ENCODE assay signal across 14 cellular contexts in genomic region chr19:48798937-48799336, GRCh38. TPM values are rescaled to one million over a fixed set of nuclear protein-coding genes. Genes with fewer than 3 reads are reported as not detected.
A peak's percentile ranks its signal among the peaks of the same experiment; 100 is the strongest.
DNase-seq lines count a peak whose midpoint lies in the region; ATAC-seq, FAIRE-seq and TF ChIP-seq lines count a peak whose summit lies in the region.
"Had no signal": no experiment of that assay in that cellular context is flagged by ENCODE, and none has a peak within 500 bp of the region (broad histone marks: within the 10 kb centered on the region; RNA-seq: fewer than 3 reads in every experiment).

No MANE protein-coding gene starts in this region.

- no peaks in the 10 kb centered on the region for H3K9me3 Mint-ChIP-seq in activated naive CD4-positive, alpha-beta T cell treated with anti-CD3 and anti-CD28 coated beads, Interleukin-2, amount 50 U/mL, for 72 hours

- H3K79me2 ChIP-seq in GM12878 (ENCODE audit: control insufficient read depth, insufficient read depth, low read length), result no peaks in the 10 kb centered on the region
- no peaks in the 10 kb centered on the region for H3K79me2 ChIP-seq in keratinocyte (ENCODE audit: control insufficient read depth, insufficient read depth, low read length)

- no peaks in the 10 kb centered on the region for H3K36me3 Mint-ChIP-seq in activated naive CD4-positive, alpha-beta T cell treated with anti-CD3 and anti-CD28 coated beads, Interleukin-2, amount 50 U/mL, for 72 hours

- no peak for TF ChIP-seq POLR2A in GM12878 (IDR thresholded peaks at IDR 0.05; ENCODE audit: low read depth, low read length)

- H3K4me3 ChIP-seq in AG10803 (ENCODE audit: low read length) (no peak overlapping the region), HEK293 (ENCODE audit: low read depth, low read length) (no peak overlapping the region), GM12878 (no peak overlapping the region), keratinocyte (ENCODE audit: control insufficient read depth in 2 of 3, extremely low read depth in 1 of 3, insufficient read depth in 2 of 3, low read depth in 1 of 3, low read length in 3 of 3) (no peak overlapping the region)
- H3K4me3 ChIP-seq: PC-9, transverse colon had no signal

- POLR2A ChIA-PET in HEK293 (lab: Yijun Ruan, JAX) (interaction anchor here (0.7 to 1.0 kb wide), 2 partner anchors 10 to 12 kb away, joined by 3 to 5 read pairs; partner anchors contain the start of gene BCAT2), GM12878 (lab: Charles Lee) (interaction anchor here (0.7 to 1.0 kb wide), 2 partner anchors 10 to 40 kb away, joined by 4 read pairs; no protein-coding TSS in a partner anchor)

- no peak overlapping the region for H2AFZ ChIP-seq in GM12878 (ENCODE audit: control insufficient read depth, low read depth, low read length)
- H2AFZ ChIP-seq in keratinocyte (ENCODE audit: control insufficient read depth, low read length), result no peak overlapping the region
- H2AFZ ChIP-seq: PC-9 had no signal

- peak; percentile 23 for DNase-seq in AG10803 (ENCODE audit: low read depth)
- peak; percentile 25 for DNase-seq in GM12878 (ENCODE audit: low read depth, low spot score)
- no peak for DNase-seq in keratinocyte (ENCODE audit: low read depth, low spot score)
- DNase-seq in activated naive CD4-positive, alpha-beta T cell treated with anti-CD3 and anti-CD28 coated beads, Interleukin-2, amount 50 U/mL, for 72 hours (ENCODE audit: low spot score in 2 of 2), result no peak
- no peak for DNase-seq in OCI-M1 (lab: John Stamatoyannopoulos, UW)
- DNase-seq: NCI-H1930, PC-9, transverse colon had no signal

- no peaks in the 10 kb centered on the region for H3K9me1 ChIP-seq in keratinocyte (ENCODE audit: control insufficient read depth, extremely low read depth, insufficient read depth, low read length)

- SMC1A ChIA-PET in GM12878 (lab: Charles Lee; ENCODE audit: uncharacterized antibody, unreplicated experiment), result no interaction called here

- RAD21 ChIA-PET in GM12878 (lab: Charles Lee; ENCODE audit: unreplicated experiment), result no interaction called here

- intact Hi-C loops in GM12878 (cut with micrococcal nuclease; ENCODE audit: unreplicated experiment), result no loop called here

- H4K20me1 ChIP-seq in GM12878 (ENCODE audit: control insufficient read depth, insufficient read depth) (no peaks in the 10 kb centered on the region), keratinocyte (ENCODE audit: control insufficient read depth, extremely low read depth, insufficient read depth, low read length) (no peaks in the 10 kb centered on the region)

- CTCF ChIA-PET in HEK293 (lab: Yijun Ruan, JAX) (interaction anchor here (0.5 to 1.2 kb wide), 5 partner anchors 10 to 1440 kb away, joined by 3 to 4 read pairs (median 3); no protein-coding TSS in a partner anchor), GM12878 (lab: Yijun Ruan, JAX) (interaction anchor here (1.1 to 26.1 kb wide), 2 partner anchors 13 to 44 kb away, joined by 3 to 520 read pairs; partner anchors contain the start of gene HSD17B14)

- H3K9ac ChIP-seq in GM12878 (ENCODE audit: control insufficient read depth, insufficient read depth, low read length) (no peak overlapping the region), keratinocyte (ENCODE audit: control insufficient read depth, extremely low read depth, insufficient read depth, low read length) (no peak overlapping the region)

- WGBS in GM12878 (ENCODE audit: insufficient coverage, insufficient replicate concordance, low lambda C conversion rate, missing lambda C conversion rate), result 17% methylated on average over 6 of the region's 6 CpGs

- TF ChIP-seq RAD21 in GM12878 (IDR thresholded peaks at IDR 0.05; ENCODE audit: insufficient read depth, low read depth, low read length), result no peak

- no peak overlapping the region for H3K4me2 ChIP-seq in GM12878 (ENCODE audit: control insufficient read depth, insufficient read depth)
- H3K4me2 ChIP-seq in keratinocyte (ENCODE audit: control insufficient read depth, extremely low read depth, insufficient read depth, low read depth, low read length), result peak overlapping the region; percentile 35
- H3K4me2 ChIP-seq: PC-9 had no signal

- FAIRE-seq in GM12878 (lab: Jason Lieb, UNC), result no peak
- FAIRE-seq in keratinocyte (lab: Jason Lieb, UNC), result no peak

- H3K9me3 ChIP-seq in HEK293 (ENCODE audit: control insufficient read depth, insufficient read depth, low read depth, low read length) (no peaks in the 10 kb centered on the region), GM12878 (replicated peaks; ENCODE audit: control insufficient read depth, insufficient read depth, low read length) (no peaks in the 10 kb centered on the region), keratinocyte (ENCODE audit: control insufficient read depth, low read depth, low read length) (no peaks in the 10 kb centered on the region)
- H3K9me3 ChIP-seq: transverse colon had no signal

- H3K27me3 ChIP-seq in GM12878 (replicated peaks in 1 of 2; ENCODE audit: control insufficient read depth in 2 of 2, insufficient read depth in 2 of 2, low read length in 1 of 2) (no peaks in the 10 kb centered on the region), keratinocyte (ENCODE audit: control insufficient read depth, extremely low read depth, insufficient read depth, low read length) (no peaks in the 10 kb centered on the region)
- H3K27me3 ChIP-seq: transverse colon had no signal

- H3K36me3 ChIP-seq in HEK293 (ENCODE audit: control insufficient read depth in 2 of 2, insufficient read depth in 1 of 2, low read length in 2 of 2) (peaks cover 4 to 8% of the 10 kb centered on the region in 2 experiments; a peak in 2 of 3 replicates), GM12878 (ENCODE audit: control insufficient read depth in 2 of 2, insufficient read depth in 2 of 2, low read length in 1 of 2) (no peaks in the 10 kb centered on the region; a peak in 1 of 4 replicates), keratinocyte (ENCODE audit: control insufficient read depth in 2 of 2, extremely low read depth in 1 of 2, insufficient read depth in 2 of 2, low read length in 2 of 2) (no peaks in the 10 kb centered on the region)
- H3K36me3 ChIP-seq: transverse colon had no signal

- H3K27ac ChIP-seq in HEK293 (ENCODE audit: extremely low read depth, low read depth, low read length) (no peak overlapping the region), GM12878 (ENCODE audit: control insufficient read depth, insufficient read depth) (no peak overlapping the region; the same call in 1 of the 2 replicates), keratinocyte (ENCODE audit: control insufficient read depth, insufficient read depth, low read length) (no peak overlapping the region)
- H3K27ac ChIP-seq: epithelial cell of prostate, PC-9, transverse colon had no signal

- H3K27ac Mint-ChIP-seq in activated naive CD4-positive, alpha-beta T cell treated with anti-CD3 and anti-CD28 coated beads, Interleukin-2, amount 50 U/mL, for 72 hours, result no peak overlapping the region

- H3K4me1 ChIP-seq in HEK293 (ENCODE audit: control insufficient read depth, insufficient read depth, low read length), result no peaks in the 10 kb centered on the region
- peaks cover 6% of the 10 kb centered on the region for H3K4me1 ChIP-seq in GM12878 (ENCODE audit: control insufficient read depth, insufficient read depth, low read length)
- H3K4me1 ChIP-seq in keratinocyte (ENCODE audit: control insufficient read depth, extremely low read depth, insufficient read depth, low read length), result peaks cover 15% of the 10 kb centered on the region

- ATAC-seq in GM12878 (peak; percentile 49), esophagus mucosa (no peak), HG03432 (IDR thresholded peaks at IDR 0.05; ENCODE audit: unreplicated experiment) (no peak)
- no peak for ATAC-seq in activated naive CD4-positive, alpha-beta T cell treated with anti-CD3 and anti-CD28 coated beads, Interleukin-2, amount 50 U/mL, for 72 hours
- ATAC-seq: sciatic nerve had no signal

- TF ChIP-seq EP300 in GM12878 (IDR thresholded peaks at IDR 0.05; ENCODE audit: borderline replicate concordance in 1 of 2, control insufficient read depth in 1 of 2, low read depth in 2 of 2, low read length in 2 of 2), result no peak

- dilution Hi-C loops in keratinocyte (cut with MboI; ENCODE audit: extremely low pct_ligation_motif_present, low sequenced_read_pairs), result loop anchor here (5.0 kb wide), 1 partner anchor 53 kb away; no protein-coding TSS in a partner anchor

- no peak for TF ChIP-seq CTCF in AG10803 (conservative IDR thresholded peaks at IDR 0.05; ENCODE audit: low read length)
- TF ChIP-seq CTCF in HEK293 (tag by site-specific recombination; IDR thresholded peaks at IDR 0.05), result no peak
- no peak for TF ChIP-seq CTCF in GM12878 (IDR thresholded peaks at IDR 0.05 in 2 of 3, conservative IDR thresholded peaks at IDR 0.05 in 1 of 3; ENCODE audit: control insufficient read depth in 2 of 3, extremely low read depth in 1 of 3, insufficient read depth in 1 of 3, low read depth in 3 of 3, low read length in 3 of 3)
- no peak for TF ChIP-seq CTCF in keratinocyte (optimal IDR thresholded peaks at IDR 0.05 in 1 of 3, IDR thresholded peaks at IDR 0.05 in 1 of 3, conservative IDR thresholded peaks at IDR 0.05 in 1 of 3; ENCODE audit: extremely low read depth in 1 of 3, insufficient read depth in 2 of 3, low read length in 3 of 3)

- no TSS peak for BruUV-seq in GM12878 (replicated peaks; lab: Mats Ljungman, UMichigan)

- in situ Hi-C loops in GM12878 (cut with MboI), result loop anchor here (5.0 kb wide), 2 partner anchors 38 to 173 kb away; partner anchors contain the start of gene HSD17B14

RNA-seq across cellular contexts. Expression of gene BCAT2, which starts 11.9 kb away (rescaled TPM):
- total RNA-seq in GM12878 (2013; cell fraction: nucleolus; rRNA removed), result 49.5 and 51.4 TPM in 2 replicates
- total RNA-seq in GM12878 (2014; rRNA removed), result 60.0 and 65.3 TPM in 2 replicates
- 29.4 and 30.7 TPM in 2 replicates for total RNA-seq in GM12878 (2014; rRNA removed; fragmentation: Illumina TruSeq; extraction: Trizol)
- 72.2 and 75.4 TPM in 2 replicates for total RNA-seq in GM12878 (2021)
- polyA plus RNA-seq in GM12878 (2011; ENCODE audit: low read depth), result 18.9 TPM
- polyA plus RNA-seq in GM12878 (2011; rRNA removed), result 16.3 and 37.0 TPM in 2 replicates
- 65.5 and 89.8 TPM in 2 replicates for polyA plus RNA-seq in GM12878 (2011; cell fraction: cytosol; rRNA removed)
- polyA plus RNA-seq in GM12878 (2011; cell fraction: nucleus; rRNA removed), result 78.1 and 88.8 TPM in 2 replicates
- polyA plus RNA-seq in GM12878 (2012), result 37.2 and 48.3 TPM in 2 replicates
- polyA plus RNA-seq in GM12878 (2014; fragmentation: Illumina TruSeq; extraction: Trizol), result 15.5 and 47.0 TPM in 2 replicates
- polyA plus RNA-seq in GM12878 (2014; fragmentation: Nextera tagmentation; extraction: Ambion mirVana), result 10 to 100 TPM in 1 of 2 experiments, 1 to 10 TPM in 1; 4.2 to 11.0 TPM
- polyA plus RNA-seq in GM12878 (2014; rRNA removed), result 85.7 and 86.9 TPM in 2 replicates
- polyA plus RNA-seq in GM12878 (2016; fragmentation: Nextera tagmentation; extraction: Ambion mirVana), result 10 to 100 TPM; 98.2 to 98.5 TPM
- polyA minus RNA-seq in GM12878 (2011; rRNA and poly(A)+ RNA removed), result 24.2 and 43.5 TPM in 2 replicates
- polyA minus RNA-seq in GM12878 (2011; cell fraction: cytosol; rRNA and poly(A)+ RNA removed), result 16.8 and 22.1 TPM in 2 replicates
- polyA minus RNA-seq in GM12878 (2011; cell fraction: nucleus; rRNA and poly(A)+ RNA removed), result 6.2 and 17.4 TPM in 2 replicates
- polyA plus RNA-seq in keratinocyte, result 19.0 to 27.3 TPM (median 20.4 TPM) in 3 replicates
- 4.2 TPM for polyA plus RNA-seq in keratinocyte (2011; ENCODE audit: low read depth)
- polyA plus RNA-seq in keratinocyte (2011; cell fraction: cytosol; rRNA removed), result 14.8 and 29.0 TPM in 2 replicates
- polyA plus RNA-seq in keratinocyte (2011; cell fraction: nucleus; rRNA removed), result 25.5 and 32.5 TPM in 2 replicates
- polyA plus RNA-seq in keratinocyte (2012; ENCODE audit: low replicate concordance), result 15.8 and 34.4 TPM in 2 replicates
- polyA minus RNA-seq in keratinocyte, result 17.1 to 44.5 TPM (median 20.2 TPM) in 3 replicates
- polyA minus RNA-seq in keratinocyte (2011; cell fraction: cytosol; rRNA and poly(A)+ RNA removed), result 27.6 TPM
- polyA minus RNA-seq in keratinocyte (2011; cell fraction: nucleus; rRNA and poly(A)+ RNA removed), result 11.3 and 11.9 TPM in 2 replicates
- total RNA-seq in esophagus mucosa, result 31.0 TPM
- total RNA-seq in activated naive CD4-positive, alpha-beta T cell treated with anti-CD3 and anti-CD28 coated beads, Interleukin-2, amount 50 U/mL, for 72 hours, result 10 to 100 TPM; 33.9 to 72.1 TPM

RNA-seq across cellular contexts. Expression of gene HSD17B14, which starts 37.4 kb away (rescaled TPM):
- total RNA-seq in GM12878 (2013; cell fraction: nucleolus; rRNA removed), result 7.2 and 8.7 TPM in 2 replicates
- total RNA-seq in GM12878 (2014; rRNA removed) (0.28 and 0.98 TPM in 2 replicates), GM12878 (2014; rRNA removed; fragmentation: Illumina TruSeq; extraction: Trizol) (0.36 and 0.46 TPM in 2 replicates), GM12878 (2021) (1.4 TPM in 2 replicates), esophagus mucosa (0.40 TPM)
- 3.9 TPM for polyA plus RNA-seq in GM12878 (2011; ENCODE audit: low read depth)
- polyA plus RNA-seq in GM12878 (2011; rRNA removed) (1.6 and 4.1 TPM in 2 replicates), GM12878 (2014; fragmentation: Illumina TruSeq; extraction: Trizol) (0.31 TPM in 1 of 2 replicates, not detected in the other), GM12878 (2014; fragmentation: Nextera tagmentation; extraction: Ambion mirVana) (under 1 TPM; 0.21 to 0.26 TPM), GM12878 (2014; rRNA removed) (1.4 and 2.1 TPM in 2 replicates), GM12878 (2016; fragmentation: Nextera tagmentation; extraction: Ambion mirVana) (1 to 10 TPM in 1 of 2 experiments, under 1 TPM in 1; 0.87 to 1.3 TPM), keratinocyte (0.92 to 1.2 TPM (median 1.0 TPM) in 3 replicates)
- polyA plus RNA-seq in GM12878 (2011; cell fraction: cytosol; rRNA removed), result 5.3 and 6.6 TPM in 2 replicates
- 4.7 and 7.2 TPM in 2 replicates for polyA plus RNA-seq in GM12878 (2011; cell fraction: nucleus; rRNA removed)
- 7.3 and 8.0 TPM in 2 replicates for polyA plus RNA-seq in GM12878 (2012)
- polyA minus RNA-seq in GM12878 (2011; rRNA and poly(A)+ RNA removed), result 0.73 and 2.9 TPM in 2 replicates
- polyA minus RNA-seq in GM12878 (2011; cell fraction: cytosol; rRNA and poly(A)+ RNA removed), result not detected in 2 replicates
- polyA minus RNA-seq in GM12878 (2011; cell fraction: nucleus; rRNA and poly(A)+ RNA removed), result 0.97 and 1.1 TPM in 2 replicates
- 0.75 TPM for polyA plus RNA-seq in keratinocyte (2011; ENCODE audit: low read depth)
- 0.52 and 1.5 TPM in 2 replicates for polyA plus RNA-seq in keratinocyte (2011; cell fraction: cytosol; rRNA removed)
- 1.6 and 3.9 TPM in 2 replicates for polyA plus RNA-seq in keratinocyte (2011; cell fraction: nucleus; rRNA removed)
- 1.7 TPM in 2 replicates for polyA plus RNA-seq in keratinocyte (2012; ENCODE audit: low replicate concordance)
- 0.86 to 2.1 TPM in 2 of 3 replicates, not detected in the other for polyA minus RNA-seq in keratinocyte
- polyA minus RNA-seq in keratinocyte (2011; cell fraction: cytosol; rRNA and poly(A)+ RNA removed), result not detected
- polyA minus RNA-seq in keratinocyte (2011; cell fraction: nucleus; rRNA and poly(A)+ RNA removed), result 0.54 and 1.1 TPM in 2 replicates
- 1 to 10 TPM; 1.3 to 1.7 TPM for total RNA-seq in activated naive CD4-positive, alpha-beta T cell treated with anti-CD3 and anti-CD28 coated beads, Interleukin-2, amount 50 U/mL, for 72 hours

RNA-seq across cellular contexts. Expression of gene FGF21, which starts 43.6 kb away (rescaled TPM):
- not detected in 2 replicates for total RNA-seq in GM12878 (2013; cell fraction: nucleolus; rRNA removed)
- not detected in 2 replicates for total RNA-seq in GM12878 (2014; rRNA removed)
- total RNA-seq in GM12878 (2014; rRNA removed; fragmentation: Illumina TruSeq; extraction: Trizol), result not detected in 2 replicates
- not detected in 2 replicates for total RNA-seq in GM12878 (2021)
- not detected for polyA plus RNA-seq in GM12878 (2011; ENCODE audit: low read depth)
- polyA plus RNA-seq in GM12878 (2011; rRNA removed), result not detected in 2 replicates
- polyA plus RNA-seq in GM12878 (2011; cell fraction: cytosol; rRNA removed), result not detected in 2 replicates
- polyA plus RNA-seq in GM12878 (2011; cell fraction: nucleus; rRNA removed), result not detected in 2 replicates
- not detected in 2 replicates for polyA plus RNA-seq in GM12878 (2012)
- not detected in 2 replicates for polyA plus RNA-seq in GM12878 (2014; fragmentation: Illumina TruSeq; extraction: Trizol)
- polyA plus RNA-seq in GM12878 (2014; fragmentation: Nextera tagmentation; extraction: Ambion mirVana), result not detected
- polyA plus RNA-seq in GM12878 (2014; rRNA removed), result not detected in 2 replicates
- polyA plus RNA-seq in GM12878 (2016; fragmentation: Nextera tagmentation; extraction: Ambion mirVana), result not detected
- not detected in 2 replicates for polyA minus RNA-seq in GM12878 (2011; rRNA and poly(A)+ RNA removed)
- polyA minus RNA-seq in GM12878 (2011; cell fraction: cytosol; rRNA and poly(A)+ RNA removed), result not detected in 2 replicates
- polyA minus RNA-seq in GM12878 (2011; cell fraction: nucleus; rRNA and poly(A)+ RNA removed), result not detected in 2 replicates
- polyA plus RNA-seq in keratinocyte, result not detected in 3 replicates
- not detected for polyA plus RNA-seq in keratinocyte (2011; ENCODE audit: low read depth)
- polyA plus RNA-seq in keratinocyte (2011; cell fraction: cytosol; rRNA removed), result not detected in 2 replicates
- polyA plus RNA-seq in keratinocyte (2011; cell fraction: nucleus; rRNA removed), result not detected in 2 replicates
- polyA plus RNA-seq in keratinocyte (2012; ENCODE audit: low replicate concordance), result not detected in 2 replicates
- polyA minus RNA-seq in keratinocyte, result not detected in 3 replicates
- polyA minus RNA-seq in keratinocyte (2011; cell fraction: cytosol; rRNA and poly(A)+ RNA removed), result not detected
- not detected in 2 replicates for polyA minus RNA-seq in keratinocyte (2011; cell fraction: nucleus; rRNA and poly(A)+ RNA removed)
- total RNA-seq in esophagus mucosa, result not detected
- total RNA-seq in activated naive CD4-positive, alpha-beta T cell treated with anti-CD3 and anti-CD28 coated beads, Interleukin-2, amount 50 U/mL, for 72 hours, result not detected
- total RNA-seq: sciatic nerve, transverse colon had no signal
- polyA plus RNA-seq: adipose tissue had no signal

RNA-seq across cellular contexts. Expression of gene FUT1, which starts 46.5 kb away (rescaled TPM):
- not detected in 2 replicates for total RNA-seq in GM12878 (2013; cell fraction: nucleolus; rRNA removed)
- total RNA-seq in GM12878 (2014; rRNA removed), result not detected in 2 replicates
- not detected in 2 replicates for total RNA-seq in GM12878 (2014; rRNA removed; fragmentation: Illumina TruSeq; extraction: Trizol)
- not detected in 2 replicates for total RNA-seq in GM12878 (2021)
- not detected for polyA plus RNA-seq in GM12878 (2011; ENCODE audit: low read depth)
- polyA plus RNA-seq in GM12878 (2011; rRNA removed), result 0.01 TPM in 1 of 2 replicates, not detected in the other
- polyA plus RNA-seq in GM12878 (2011; cell fraction: cytosol; rRNA removed), result 0.01 and 0.03 TPM in 2 replicates
- polyA plus RNA-seq in GM12878 (2011; cell fraction: nucleus; rRNA removed), result 0.03 TPM in 2 replicates
- 0.04 TPM in 1 of 2 replicates, not detected in the other for polyA plus RNA-seq in GM12878 (2012)
- polyA plus RNA-seq in GM12878 (2014; fragmentation: Illumina TruSeq; extraction: Trizol), result not detected in 2 replicates
- not detected for polyA plus RNA-seq in GM12878 (2014; fragmentation: Nextera tagmentation; extraction: Ambion mirVana)
- polyA plus RNA-seq in GM12878 (2014; rRNA removed), result not detected in 2 replicates
- not detected for polyA plus RNA-seq in GM12878 (2016; fragmentation: Nextera tagmentation; extraction: Ambion mirVana)
- polyA minus RNA-seq in GM12878 (2011; rRNA and poly(A)+ RNA removed), result not detected in 2 replicates
- polyA minus RNA-seq in GM12878 (2011; cell fraction: cytosol; rRNA and poly(A)+ RNA removed), result 0.21 TPM in 1 of 2 replicates, not detected in the other
- not detected in 2 replicates for polyA minus RNA-seq in GM12878 (2011; cell fraction: nucleus; rRNA and poly(A)+ RNA removed)
- 3.2 to 5.3 TPM (median 3.7 TPM) in 3 replicates for polyA plus RNA-seq in keratinocyte
- 0.51 TPM for polyA plus RNA-seq in keratinocyte (2011; ENCODE audit: low read depth)
- polyA plus RNA-seq in keratinocyte (2011; cell fraction: cytosol; rRNA removed), result 2.0 and 2.6 TPM in 2 replicates
- polyA plus RNA-seq in keratinocyte (2011; cell fraction: nucleus; rRNA removed), result 7.1 and 7.4 TPM in 2 replicates
- polyA plus RNA-seq in keratinocyte (2012; ENCODE audit: low replicate concordance), result 2.1 and 3.3 TPM in 2 replicates
- polyA minus RNA-seq in keratinocyte, result 3.1 to 6.1 TPM (median 4.9 TPM) in 3 replicates
- polyA minus RNA-seq in keratinocyte (2011; cell fraction: cytosol; rRNA and poly(A)+ RNA removed), result 4.2 TPM
- polyA minus RNA-seq in keratinocyte (2011; cell fraction: nucleus; rRNA and poly(A)+ RNA removed), result 6.8 and 7.3 TPM in 2 replicates
- 6.1 TPM for total RNA-seq in esophagus mucosa
- under 1 TPM in 1 of 2 donors, not detected in 1; 0.41 TPM for total RNA-seq in activated naive CD4-positive, alpha-beta T cell treated with anti-CD3 and anti-CD28 coated beads, Interleukin-2, amount 50 U/mL, for 72 hours

RNA-seq across cellular contexts. Expression of gene IZUMO1, which starts 52.2 kb away (rescaled TPM):
- not detected in 2 replicates for total RNA-seq in GM12878 (2013; cell fraction: nucleolus; rRNA removed)
- total RNA-seq in GM12878 (2014; rRNA removed) (not detected in 2 replicates), GM12878 (2014; rRNA removed; fragmentation: Illumina TruSeq; extraction: Trizol) (not detected in 2 replicates), GM12878 (2021) (not detected in 2 replicates), esophagus mucosa (1.3 TPM)
- not detected for polyA plus RNA-seq in GM12878 (2011; ENCODE audit: low read depth)
- polyA plus RNA-seq in GM12878 (2011; rRNA removed) (not detected in 2 replicates), GM12878 (2014; fragmentation: Illumina TruSeq; extraction: Trizol) (not detected in 2 replicates), GM12878 (2014; fragmentation: Nextera tagmentation; extraction: Ambion mirVana) (not detected), GM12878 (2014; rRNA removed) (not detected in 2 replicates), GM12878 (2016; fragmentation: Nextera tagmentation; extraction: Ambion mirVana) (not detected), keratinocyte (0.28 to 0.75 TPM (median 0.63 TPM) in 3 replicates)
- not detected in 2 replicates for polyA plus RNA-seq in GM12878 (2011; cell fraction: cytosol; rRNA removed)
- polyA plus RNA-seq in GM12878 (2011; cell fraction: nucleus; rRNA removed), result not detected in 2 replicates
- not detected in 2 replicates for polyA plus RNA-seq in GM12878 (2012)
- polyA minus RNA-seq in GM12878 (2011; rRNA and poly(A)+ RNA removed), result not detected in 2 replicates
- not detected in 2 replicates for polyA minus RNA-seq in GM12878 (2011; cell fraction: cytosol; rRNA and poly(A)+ RNA removed)
- not detected in 2 replicates for polyA minus RNA-seq in GM12878 (2011; cell fraction: nucleus; rRNA and poly(A)+ RNA removed)
- not detected for polyA plus RNA-seq in keratinocyte (2011; ENCODE audit: low read depth)
- 0.07 TPM in 1 of 2 replicates, not detected in the other for polyA plus RNA-seq in keratinocyte (2011; cell fraction: cytosol; rRNA removed)
- polyA plus RNA-seq in keratinocyte (2011; cell fraction: nucleus; rRNA removed), result 5.4 and 5.8 TPM in 2 replicates
- polyA plus RNA-seq in keratinocyte (2012; ENCODE audit: low replicate concordance), result 0.44 and 0.63 TPM in 2 replicates
- polyA minus RNA-seq in keratinocyte, result 0.13 to 0.42 TPM (median 0.26 TPM) in 3 replicates
- not detected for polyA minus RNA-seq in keratinocyte (2011; cell fraction: cytosol; rRNA and poly(A)+ RNA removed)
- 1.7 and 1.9 TPM in 2 replicates for polyA minus RNA-seq in keratinocyte (2011; cell fraction: nucleus; rRNA and poly(A)+ RNA removed)
- not detected for total RNA-seq in activated naive CD4-positive, alpha-beta T cell treated with anti-CD3 and anti-CD28 coated beads, Interleukin-2, amount 50 U/mL, for 72 hours
- total RNA-seq: transverse colon had no signal

Comparison
In these comparisons a context has a peak if more than half of its experiments do, and no peak if none do; other contexts are left out.
1. DNase-seq: peak in AG10803 (single experiment) and GM12878 (single experiment); none in keratinocyte (single experiment), activated naive CD4-positive, alpha-beta T cell treated with anti-CD3 and anti-CD28 coated beads, Interleukin-2, amount 50 U/mL, for 72 hours (0 of 2) and OCI-M1 (single experiment).